ENCODE assay signal across 8 cellular contexts in the genomic region with DNA sequence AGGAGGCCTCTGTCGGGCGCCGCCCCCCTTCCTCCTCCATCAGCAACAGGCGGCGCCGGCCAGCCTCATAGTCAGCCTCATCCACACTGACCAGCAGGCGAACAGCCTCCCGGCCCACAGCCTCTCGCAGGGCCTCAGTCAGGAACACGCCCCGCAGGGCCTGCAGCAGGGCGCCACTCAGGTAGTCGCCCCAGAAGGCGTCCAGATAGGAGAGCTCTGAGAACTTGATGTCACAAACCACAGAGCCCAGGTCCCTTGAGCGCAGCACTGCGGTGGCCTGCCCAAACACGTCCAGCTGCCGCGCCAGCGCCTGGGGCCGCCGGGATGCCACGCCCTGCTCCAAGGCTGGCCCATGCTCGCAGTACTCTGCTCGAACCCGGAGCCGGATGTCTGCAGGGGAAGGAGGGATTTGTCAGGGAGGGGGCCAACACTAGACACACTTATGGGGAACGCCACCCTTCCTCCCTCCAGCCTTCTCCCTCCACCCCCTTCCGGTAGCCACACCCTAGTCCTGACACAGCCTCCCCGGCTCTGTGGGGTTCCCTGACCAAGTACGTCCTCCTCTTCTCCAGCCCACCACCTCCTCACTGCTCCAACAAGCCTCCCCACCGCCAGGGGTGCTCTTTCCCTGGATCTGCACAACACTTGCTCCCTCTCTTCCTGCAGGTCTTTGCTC. TPM values are rescaled to one million over a fixed set of nuclear protein-coding genes. Genes with fewer than 3 reads are reported as not detected.
DNase-seq lines count a peak whose midpoint lies in the region; ATAC-seq, FAIRE-seq and TF ChIP-seq lines count a peak whose summit lies in the region.

No MANE protein-coding gene starts in this region.

- H3K36me3 ChIP-seq in RWPE2 (ENCODE audit: low read depth) = peaks cover 52% of the 10 kb centered on the region
- H3K36me3 ChIP-seq in GM12878 (ENCODE audit: control insufficient read depth in 2 of 2, insufficient read depth in 2 of 2, low read length in 1 of 2) = peaks cover 8 to 33% of the 10 kb centered on the region in 2 experiments; a peak in 3 of 4 replicates

- peaks cover 31% of the 10 kb centered on the region for H3K4me1 ChIP-seq in RWPE2 (ENCODE audit: insufficient read depth, poor library complexity, severe bottlenecking)
- H3K4me1 ChIP-seq in GM12878 (ENCODE audit: control insufficient read depth, insufficient read depth, low read length) = peaks cover 59% of the 10 kb centered on the region

- CTCF ChIA-PET in GM12878 (lab: Yijun Ruan, JAX) = interaction anchor here (1.1 to 3.0 kb wide), 10 partner anchors 8 to 88 kb away, joined by 3 to 11 read pairs (median 4); a partner anchor contains a TSS

- SMC1A ChIA-PET in GM12878 (lab: Charles Lee; ENCODE audit: uncharacterized antibody, unreplicated experiment) = interaction anchor here (0.6 to 6.0 kb wide), 11 partner anchors 8 to 123 kb away, joined by 3 to 23 read pairs (median 4); a partner anchor contains a TSS

- FAIRE-seq in GM12878 (lab: Jason Lieb, UNC) = peak; percentile 54

- ATAC-seq in HG02588 (IDR thresholded peaks at IDR 0.05; ENCODE audit: unreplicated experiment) = peak; percentile 45
- peak; percentile 86 for ATAC-seq in RWPE2 (ENCODE audit: low read depth)
- peak; percentile 77 for ATAC-seq in GM12878
- peak; percentile 70 to 71 for ATAC-seq in natural killer cell treated with Interleukin-12 subunit alpha and Interleukin-12 subunit beta and Interleukin-15 and Interleukin-18, amount 100 ng/mL, for 72 hours

- TF ChIP-seq EP300 in GM12878 (IDR thresholded peaks at IDR 0.05; ENCODE audit: borderline replicate concordance in 1 of 2, control insufficient read depth in 1 of 2, low read depth in 2 of 2, low read length in 2 of 2) = no peak

- BruUV-seq in GM12878 (replicated peaks; lab: Mats Ljungman, UMichigan) = no TSS peak

- intact Hi-C loops in GM12878 (cut with micrococcal nuclease; ENCODE audit: unreplicated experiment) = loop anchor here (1.0 to 5.0 kb wide), 4 partner anchors 17 to 126 kb away; a partner anchor contains a TSS

- H3K27ac ChIP-seq in RWPE2 (ENCODE audit: poor library complexity, severe bottlenecking) = peak overlapping the region; percentile 88
- H3K27ac ChIP-seq in GM12878 (ENCODE audit: control insufficient read depth, insufficient read depth) = peak overlapping the region; percentile 95

- POLR2A ChIA-PET in GM12878 (lab: Charles Lee) = interaction anchor here (0.6 to 1.6 kb wide), 6 partner anchors 9 to 82 kb away, joined by 3 to 9 read pairs (median 3); a partner anchor contains a TSS

- H3K27me3 Mint-ChIP-seq in natural killer cell treated with Interleukin-12 subunit alpha and Interleukin-12 subunit beta and Interleukin-15 and Interleukin-18, amount 100 ng/mL, for 72 hours = no peaks in the 10 kb centered on the region

- peak; percentile 74 for TF ChIP-seq POLR2A in GM12878 (IDR thresholded peaks at IDR 0.05; ENCODE audit: low read depth, low read length)

- no peaks in the 10 kb centered on the region for H4K20me1 ChIP-seq in GM12878 (ENCODE audit: control insufficient read depth, insufficient read depth)

- peak overlapping the region; percentile 57 for H3K9ac ChIP-seq in GM12878 (ENCODE audit: control insufficient read depth, insufficient read depth, low read length)

- peaks cover 62 to 70% of the 10 kb centered on the region in 2 donors for H3K4me1 Mint-ChIP-seq in natural killer cell treated with Interleukin-12 subunit alpha and Interleukin-12 subunit beta and Interleukin-15 and Interleukin-18, amount 100 ng/mL, for 72 hours (ENCODE audit: low read depth in 2 of 2)

- no peak overlapping the region; the same call in 1 of the 2 replicates for H2AFZ ChIP-seq in GM12878 (ENCODE audit: control insufficient read depth, low read depth, low read length)

- WGBS in GM12878 (ENCODE audit: insufficient coverage, insufficient replicate concordance, low lambda C conversion rate, missing lambda C conversion rate) = 1% methylated on average over 31 of the region's 32 CpGs

- TF ChIP-seq CTCF in GM13976 (IDR thresholded peaks at IDR 0.05; ENCODE audit: borderline replicate concordance, control extremely low read depth, extremely low read depth, insufficient read depth, missing control alignments) = peak; percentile 53
- TF ChIP-seq CTCF in RWPE2 (IDR thresholded peaks at IDR 0.05; ENCODE audit: poor library complexity, severe bottlenecking) = peak; percentile 67
- peak; percentile 55 to 67 (median 61) for TF ChIP-seq CTCF in GM12878 (IDR thresholded peaks at IDR 0.05 in 2 of 3, conservative IDR thresholded peaks at IDR 0.05 in 1 of 3; ENCODE audit: control insufficient read depth in 2 of 3, extremely low read depth in 1 of 3, insufficient read depth in 1 of 3, low read depth in 3 of 3, low read length in 3 of 3)

- H3K9me3 Mint-ChIP-seq in natural killer cell treated with Interleukin-12 subunit alpha and Interleukin-12 subunit beta and Interleukin-15 and Interleukin-18, amount 100 ng/mL, for 72 hours = no peaks in the 10 kb centered on the region

- H3K9me3 ChIP-seq in RWPE2 (ENCODE audit: severe bottlenecking) (no peaks in the 10 kb centered on the region), GM12878 (replicated peaks; ENCODE audit: control insufficient read depth, insufficient read depth, low read length) (no peaks in the 10 kb centered on the region; the same call in 2 of the 3 replicates)

- peak overlapping the region; percentile 95 to 96 for H3K27ac Mint-ChIP-seq in natural killer cell treated with Interleukin-12 subunit alpha and Interleukin-12 subunit beta and Interleukin-15 and Interleukin-18, amount 100 ng/mL, for 72 hours

- peak; percentile 40 for TF ChIP-seq RAD21 in GM12878 (IDR thresholded peaks at IDR 0.05; ENCODE audit: insufficient read depth, low read depth, low read length)

- H3K79me2 ChIP-seq in GM12878 (ENCODE audit: control insufficient read depth, insufficient read depth, low read length) = peaks cover 9% of the 10 kb centered on the region

- H3K4me2 ChIP-seq in GM12878 (ENCODE audit: control insufficient read depth, insufficient read depth) = peak overlapping the region; percentile 90

- RAD21 ChIA-PET in GM12878 (lab: Charles Lee; ENCODE audit: unreplicated experiment) = interaction anchor here (1.0 to 4.6 kb wide), 7 partner anchors 21 to 103 kb away, joined by 3 to 20 read pairs (median 5); a partner anchor contains a TSS

- H3K27me3 ChIP-seq in RWPE2 (ENCODE audit: insufficient read depth, poor library complexity, severe bottlenecking) (no peaks in the 10 kb centered on the region), GM12878 (replicated peaks in 1 of 2; ENCODE audit: control insufficient read depth in 2 of 2, insufficient read depth in 2 of 2, low read length in 1 of 2) (no peaks in the 10 kb centered on the region)

- H3K4me3 Mint-ChIP-seq in natural killer cell treated with Interleukin-12 subunit alpha and Interleukin-12 subunit beta and Interleukin-15 and Interleukin-18, amount 100 ng/mL, for 72 hours = peak overlapping the region; percentile 83

- no peak overlapping the region for H3K4me3 ChIP-seq in RWPE2 (ENCODE audit: severe bottlenecking)
- peak overlapping the region; percentile 41 for H3K4me3 ChIP-seq in GM12878

- DNase-seq in GM13976 (ENCODE audit: low spot score) (peak; percentile 88), RWPE2 (ENCODE audit: low spot score) (peak; percentile 84), GM12878 (ENCODE audit: low read depth, low spot score) (peak; percentile 68), HCEC 1CT (no peak), COLO829 (ENCODE audit: low spot score) (no peak), NCI-H446 treated with DMSO at 0.1 percent for 48 hours (lab: John Stamatoyannopoulos, UW) (no peak)
- DNase-seq in natural killer cell treated with Interleukin-12 subunit alpha and Interleukin-12 subunit beta and Interleukin-15 and Interleukin-18, amount 100 ng/mL, for 72 hours (ENCODE audit: low spot score) = peak; percentile 80

- H3K36me3 Mint-ChIP-seq in natural killer cell treated with Interleukin-12 subunit alpha and Interleukin-12 subunit beta and Interleukin-15 and Interleukin-18, amount 100 ng/mL, for 72 hours = peaks cover 6% of the 10 kb centered on the region

- in situ Hi-C loops in GM13976 (cut with MboI; ENCODE audit: low sequenced_read_pairs, unreplicated experiment) = loop anchor here (10.0 kb wide), 1 partner anchor 95 kb away; no protein-coding TSS in a partner anchor
- in situ Hi-C loops in GM12878 (cut with MboI) = no loop called here

RNA-seq across cellular contexts. Expression of a gene that starts 17.9 kb away (rescaled TPM):
- total RNA-seq in GM12878 (2013; cell fraction: nucleolus; rRNA removed) = 18.7 and 18.8 TPM in 2 replicates
- total RNA-seq in GM12878 (2014; rRNA removed) (17.6 and 22.1 TPM in 2 replicates), GM12878 (2014; rRNA removed; fragmentation: Illumina TruSeq; extraction: Trizol) (9.5 and 9.6 TPM in 2 replicates), GM12878 (2021) (15.3 and 18.2 TPM in 2 replicates)
- 10.7 TPM for polyA plus RNA-seq in GM12878 (2011; ENCODE audit: low read depth)
- polyA plus RNA-seq in GM12878 (2011; rRNA removed) (10.1 and 20.0 TPM in 2 replicates), GM12878 (2014; fragmentation: Illumina TruSeq; extraction: Trizol) (5.1 and 12.5 TPM in 2 replicates), GM12878 (2014; fragmentation: Nextera tagmentation; extraction: Ambion mirVana) (1 to 10 TPM; 2.5 to 3.1 TPM), GM12878 (2014; rRNA removed) (24.0 and 28.6 TPM in 2 replicates), GM12878 (2016; fragmentation: Nextera tagmentation; extraction: Ambion mirVana) (10 to 100 TPM; 22.0 to 24.7 TPM)
- polyA plus RNA-seq in GM12878 (2011; cell fraction: cytosol; rRNA removed) = 31.5 and 40.2 TPM in 2 replicates
- 23.7 and 26.9 TPM in 2 replicates for polyA plus RNA-seq in GM12878 (2011; cell fraction: nucleus; rRNA removed)
- polyA plus RNA-seq in GM12878 (2012) = 21.1 and 21.2 TPM in 2 replicates
- 13.1 and 26.9 TPM in 2 replicates for polyA minus RNA-seq in GM12878 (2011; rRNA and poly(A)+ RNA removed)
- polyA minus RNA-seq in GM12878 (2011; cell fraction: cytosol; rRNA and poly(A)+ RNA removed) = 6.9 and 8.0 TPM in 2 replicates
- 8.7 and 9.5 TPM in 2 replicates for polyA minus RNA-seq in GM12878 (2011; cell fraction: nucleus; rRNA and poly(A)+ RNA removed)
- 10 to 100 TPM; 28.5 to 33.2 TPM for total RNA-seq in natural killer cell treated with Interleukin-12 subunit alpha and Interleukin-12 subunit beta and Interleukin-15 and Interleukin-18, amount 100 ng/mL, for 72 hours

RNA-seq across cellular contexts. Expression of a gene that starts 20.5 kb away (rescaled TPM):
- 33.6 and 41.2 TPM in 2 replicates for total RNA-seq in GM12878 (2013; cell fraction: nucleolus; rRNA removed)
- total RNA-seq in GM12878 (2014; rRNA removed) (8.3 and 9.6 TPM in 2 replicates), GM12878 (2014; rRNA removed; fragmentation: Illumina TruSeq; extraction: Trizol) (5.3 and 5.4 TPM in 2 replicates), GM12878 (2021) (14.7 and 18.3 TPM in 2 replicates)
- polyA plus RNA-seq in GM12878 (2011; ENCODE audit: low read depth) = 4.1 TPM
- polyA plus RNA-seq in GM12878 (2011; rRNA removed) (2.1 and 4.2 TPM in 2 replicates), GM12878 (2014; fragmentation: Illumina TruSeq; extraction: Trizol) (2.4 and 4.2 TPM in 2 replicates), GM12878 (2014; fragmentation: Nextera tagmentation; extraction: Ambion mirVana) (1 to 10 TPM; 1.8 to 2.0 TPM), GM12878 (2014; rRNA removed) (5.6 and 7.2 TPM in 2 replicates), GM12878 (2016; fragmentation: Nextera tagmentation; extraction: Ambion mirVana) (10 to 100 TPM; 12.8 to 13.3 TPM)
- polyA plus RNA-seq in GM12878 (2011; cell fraction: cytosol; rRNA removed) = 4.2 and 4.4 TPM in 2 replicates
- polyA plus RNA-seq in GM12878 (2011; cell fraction: nucleus; rRNA removed) = 6.0 and 7.3 TPM in 2 replicates
- polyA plus RNA-seq in GM12878 (2012) = 7.0 and 7.6 TPM in 2 replicates
- 10.8 and 14.2 TPM in 2 replicates for polyA minus RNA-seq in GM12878 (2011; rRNA and poly(A)+ RNA removed)
- polyA minus RNA-seq in GM12878 (2011; cell fraction: cytosol; rRNA and poly(A)+ RNA removed) = 4.4 and 5.5 TPM in 2 replicates
- polyA minus RNA-seq in GM12878 (2011; cell fraction: nucleus; rRNA and poly(A)+ RNA removed) = 5.4 and 10.8 TPM in 2 replicates
- total RNA-seq in natural killer cell treated with Interleukin-12 subunit alpha and Interleukin-12 subunit beta and Interleukin-15 and Interleukin-18, amount 100 ng/mL, for 72 hours = 10 to 100 TPM; 18.5 to 23.7 TPM

RNA-seq across cellular contexts. Expression of a gene that starts 42.8 kb away (rescaled TPM):
- 7.7 and 11.1 TPM in 2 replicates for total RNA-seq in GM12878 (2013; cell fraction: nucleolus; rRNA removed)
- total RNA-seq in GM12878 (2014; rRNA removed) (11.5 and 15.0 TPM in 2 replicates), GM12878 (2014; rRNA removed; fragmentation: Illumina TruSeq; extraction: Trizol) (15.3 and 15.8 TPM in 2 replicates), GM12878 (2021) (35.6 and 38.6 TPM in 2 replicates)
- 12.6 TPM for polyA plus RNA-seq in GM12878 (2011; ENCODE audit: low read depth)
- polyA plus RNA-seq in GM12878 (2011; rRNA removed) (17.5 and 41.3 TPM in 2 replicates), GM12878 (2014; fragmentation: Illumina TruSeq; extraction: Trizol) (35.2 and 47.9 TPM in 2 replicates), GM12878 (2014; fragmentation: Nextera tagmentation; extraction: Ambion mirVana) (1 to 10 TPM in 1 of 2 experiments, under 1 TPM in 1; 1.00 to 1.2 TPM), GM12878 (2014; rRNA removed) (40.9 and 48.8 TPM in 2 replicates), GM12878 (2016; fragmentation: Nextera tagmentation; extraction: Ambion mirVana) (10 to 100 TPM in 1 of 2 experiments, 1 to 10 TPM in 1; 3.8 to 11.4 TPM)
- 44.7 and 48.5 TPM in 2 replicates for polyA plus RNA-seq in GM12878 (2011; cell fraction: cytosol; rRNA removed)
- polyA plus RNA-seq in GM12878 (2011; cell fraction: nucleus; rRNA removed) = 32.0 and 39.9 TPM in 2 replicates
- polyA plus RNA-seq in GM12878 (2012) = 24.5 and 27.4 TPM in 2 replicates
- 18.6 and 31.7 TPM in 2 replicates for polyA minus RNA-seq in GM12878 (2011; rRNA and poly(A)+ RNA removed)
- 14.7 and 17.7 TPM in 2 replicates for polyA minus RNA-seq in GM12878 (2011; cell fraction: cytosol; rRNA and poly(A)+ RNA removed)
- 4.2 and 6.6 TPM in 2 replicates for polyA minus RNA-seq in GM12878 (2011; cell fraction: nucleus; rRNA and poly(A)+ RNA removed)
- total RNA-seq in natural killer cell treated with Interleukin-12 subunit alpha and Interleukin-12 subunit beta and Interleukin-15 and Interleukin-18, amount 100 ng/mL, for 72 hours = 10 to 100 TPM; 51.1 to 52.8 TPM

RNA-seq across cellular contexts. Expression of a gene that starts 55.4 kb away (rescaled TPM):
- total RNA-seq in GM12878 (2013; cell fraction: nucleolus; rRNA removed) = 29.9 and 31.1 TPM in 2 replicates
- total RNA-seq in GM12878 (2014; rRNA removed) (15.9 and 22.2 TPM in 2 replicates), GM12878 (2014; rRNA removed; fragmentation: Illumina TruSeq; extraction: Trizol) (12.1 and 12.8 TPM in 2 replicates), GM12878 (2021) (51.8 and 56.3 TPM in 2 replicates)
- 3.6 TPM for polyA plus RNA-seq in GM12878 (2011; ENCODE audit: low read depth)
- polyA plus RNA-seq in GM12878 (2011; rRNA removed) (15.1 and 34.5 TPM in 2 replicates), GM12878 (2014; fragmentation: Illumina TruSeq; extraction: Trizol) (4.9 and 17.8 TPM in 2 replicates), GM12878 (2014; fragmentation: Nextera tagmentation; extraction: Ambion mirVana) (under 1 TPM; 0.02 to 0.04 TPM), GM12878 (2014; rRNA removed) (33.0 and 40.2 TPM in 2 replicates), GM12878 (2016; fragmentation: Nextera tagmentation; extraction: Ambion mirVana) (1 to 10 TPM; 8.3 to 8.9 TPM)
- polyA plus RNA-seq in GM12878 (2011; cell fraction: cytosol; rRNA removed) = 23.3 and 39.9 TPM in 2 replicates
- polyA plus RNA-seq in GM12878 (2011; cell fraction: nucleus; rRNA removed) = 164 and 188 TPM in 2 replicates
- polyA plus RNA-seq in GM12878 (2012) = 21.7 and 22.0 TPM in 2 replicates
- 27.0 and 49.3 TPM in 2 replicates for polyA minus RNA-seq in GM12878 (2011; rRNA and poly(A)+ RNA removed)
- 19.8 and 25.4 TPM in 2 replicates for polyA minus RNA-seq in GM12878 (2011; cell fraction: cytosol; rRNA and poly(A)+ RNA removed)
- polyA minus RNA-seq in GM12878 (2011; cell fraction: nucleus; rRNA and poly(A)+ RNA removed) = 34.6 and 45.5 TPM in 2 replicates
- 10 to 100 TPM; 29.5 to 47.8 TPM for total RNA-seq in natural killer cell treated with Interleukin-12 subunit alpha and Interleukin-12 subunit beta and Interleukin-15 and Interleukin-18, amount 100 ng/mL, for 72 hours

Comparison
In these comparisons a context has a peak if more than half of its experiments do, and no peak if none do; other contexts are left out.
1. DNase-seq: peak in GM13976 (single experiment), RWPE2 (single experiment), GM12878 (single experiment) and natural killer cell treated with Interleukin-12 subunit alpha and Interleukin-12 subunit beta and Interleukin-15 and Interleukin-18, amount 100 ng/mL, for 72 hours (single experiment); none in HCEC 1CT (single experiment), COLO829 (single experiment) and NCI-H446 treated with DMSO at 0.1 percent for 48 hours (single experiment).
2. Peak in every context shown above with its lines, with median percentiles within 50 percentile points of each other: CTCF ChIP-seq and ATAC-seq.